In genomic region chr5:55149396-55149795, GRCh38 we compare ENCODE assay signal across 1 cellular context.
TF ChIP-seq lines count a peak whose summit lies in the region.

No MANE protein-coding gene starts in this region.

TF ChIP-seq in WTC11, 78 proteins besides CTCF, POLR2A, EP300 and RAD21:
- no peak for TF ChIP-seq ZNF671 (CRISPR knock-in tag; IDR thresholded peaks at IDR 0.05)
